18 cellular contexts compared by ENCODE assay signal in genomic region chr20:50096237-50096636, GRCh38.
"Had no signal": no experiment of that assay in that cellular context is flagged by ENCODE, and none has a peak within 500 bp of the region (broad histone marks: within the 10 kb centered on the region; RNA-seq: fewer than 3 reads in every experiment).

No MANE protein-coding gene starts in this region.

- H3K27me3 Mint-ChIP-seq: activated CD4-positive, alpha-beta T cell treated with anti-CD3 and anti-CD28 coated beads, Interleukin-2, amount 10 ng/mL, durations not matched to agents 24 days and 14 days; activated CD8-positive, alpha-beta T cell treated with anti-CD3 and anti-CD28 coated beads for 36 hours; activated naive CD8-positive, alpha-beta T cell treated with anti-CD3 and anti-CD28 coated beads, Interleukin-2, amount 10 ng/mL, durations not matched to agents 7 days and 5 days; naive thymus-derived CD4-positive, alpha-beta T cell had no signal

- H3K27ac ChIP-seq: neutrophil, pancreas, sigmoid colon, SJCRH30, tibial nerve had no signal

- DNase-seq: activated CD4-positive, alpha-beta T cell treated with anti-CD3 and anti-CD28 coated beads, Interleukin-2, amount 10 ng/mL, durations not matched to agents 24 days and 14 days; activated CD8-positive, alpha-beta T cell treated with anti-CD3 and anti-CD28 coated beads for 36 hours; activated effector memory CD4-positive, alpha-beta T cell treated with anti-CD3 and anti-CD28 coated beads, Interleukin-2, amount 50 U/mL, for 16 hours; activated naive CD8-positive, alpha-beta T cell treated with anti-CD3 and anti-CD28 coated beads, Interleukin-2, amount 10 ng/mL, durations not matched to agents 7 days and 5 days; activated T-cell treated with anti-CD3 and anti-CD28 coated beads, Interleukin-2, amount 50 U/mL, for 4 hours; amygdala; endodermal cell; gastrocnemius medialis; head of caudate nucleus; mesendoderm; naive thymus-derived CD4-positive, alpha-beta T cell; pancreas; sigmoid colon; SJCRH30; stimulated activated naive CD8-positive, alpha-beta T cell treated with anti-CD3 and anti-CD28 coated beads, Interleukin-15, Interleukin-2, amounts not matched to agents 100 U/mL and 50 U/mL, for 24 hours; substantia nigra had no signal

- H3K9me3 ChIP-seq: gastrocnemius medialis, neutrophil, pancreas, sigmoid colon, SJCRH30, tibial nerve had no signal

- H3K4me3 Mint-ChIP-seq: activated CD4-positive, alpha-beta T cell treated with anti-CD3 and anti-CD28 coated beads, Interleukin-2, amount 10 ng/mL, durations not matched to agents 24 days and 14 days; activated CD8-positive, alpha-beta T cell treated with anti-CD3 and anti-CD28 coated beads for 36 hours; activated naive CD8-positive, alpha-beta T cell treated with anti-CD3 and anti-CD28 coated beads, Interleukin-2, amount 10 ng/mL, durations not matched to agents 7 days and 5 days; activated T-cell treated with anti-CD3 and anti-CD28 coated beads, Interleukin-2, amount 50 U/mL, for 4 hours; endodermal cell had no signal

- H3K4me1 ChIP-seq: SJCRH30 had no signal

- ATAC-seq: activated CD8-positive, alpha-beta T cell treated with anti-CD3 and anti-CD28 coated beads for 36 hours; activated T-cell treated with anti-CD3 and anti-CD28 coated beads, Interleukin-2, amount 50 U/mL, for 4 hours; gastrocnemius medialis; naive thymus-derived CD4-positive, alpha-beta T cell; pancreas; stimulated activated naive CD8-positive, alpha-beta T cell treated with anti-CD3 and anti-CD28 coated beads, Interleukin-15, Interleukin-2, amounts not matched to agents 100 U/mL and 50 U/mL, for 24 hours had no signal

- H3K27ac Mint-ChIP-seq: activated CD4-positive, alpha-beta T cell treated with anti-CD3 and anti-CD28 coated beads, Interleukin-2, amount 10 ng/mL, durations not matched to agents 24 days and 14 days; activated naive CD8-positive, alpha-beta T cell treated with anti-CD3 and anti-CD28 coated beads, Interleukin-2, amount 10 ng/mL, durations not matched to agents 7 days and 5 days; endodermal cell had no signal

- H3K27me3 ChIP-seq: gastrocnemius medialis, neutrophil, pancreas, sigmoid colon, SJCRH30, tibial nerve had no signal

- H3K9me3 Mint-ChIP-seq: activated CD4-positive, alpha-beta T cell treated with anti-CD3 and anti-CD28 coated beads, Interleukin-2, amount 10 ng/mL, durations not matched to agents 24 days and 14 days; activated CD8-positive, alpha-beta T cell treated with anti-CD3 and anti-CD28 coated beads for 36 hours; activated naive CD8-positive, alpha-beta T cell treated with anti-CD3 and anti-CD28 coated beads, Interleukin-2, amount 10 ng/mL, durations not matched to agents 7 days and 5 days; activated T-cell treated with anti-CD3 and anti-CD28 coated beads, Interleukin-2, amount 50 U/mL, for 4 hours; endodermal cell; naive thymus-derived CD4-positive, alpha-beta T cell had no signal

- H3K4me3 ChIP-seq: gastrocnemius medialis, pancreas, sigmoid colon, SJCRH30, tibial nerve had no signal

- FAIRE-seq: pancreas had no signal
